In the genomic region with DNA sequence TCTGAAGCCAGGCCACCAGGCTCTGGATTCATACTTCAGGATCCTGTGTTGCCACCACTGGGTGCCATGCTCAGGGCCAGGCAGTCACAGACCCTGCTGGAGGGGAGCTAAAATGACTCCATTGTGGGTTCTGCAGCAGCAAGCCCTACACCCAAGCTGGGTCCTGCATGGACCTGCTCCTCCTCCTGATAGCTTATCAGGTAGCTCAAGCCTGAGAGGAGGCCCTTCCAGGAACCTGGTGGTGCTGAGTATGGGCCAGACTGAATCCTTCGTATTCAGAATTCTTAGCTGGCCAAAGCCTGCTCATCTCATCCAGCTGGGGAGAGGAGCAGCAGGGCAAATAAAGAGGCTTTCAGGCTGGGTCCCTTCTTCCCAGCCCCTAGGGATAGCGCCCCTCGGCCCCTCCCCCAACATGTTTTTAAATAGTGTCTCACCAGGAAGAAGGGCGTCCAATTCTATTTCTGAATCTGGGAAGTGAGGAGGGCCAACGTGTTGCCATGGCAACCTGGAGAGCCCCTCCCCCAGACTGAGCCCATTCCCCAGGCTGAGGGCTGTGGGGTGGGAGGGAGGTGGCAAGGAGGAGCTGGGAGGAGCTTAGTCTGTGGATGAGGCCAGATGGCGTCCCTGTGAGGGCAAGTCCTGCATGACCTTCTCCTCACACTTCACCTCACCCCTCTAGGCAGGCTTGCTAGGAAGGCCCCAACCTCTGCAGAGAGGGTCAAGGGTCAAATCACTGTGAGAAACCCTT, we compare ENCODE assay signal across 2 cellular contexts.
A peak's percentile ranks its signal among the peaks of the same experiment; 100 is the strongest.
TF ChIP-seq lines count a peak whose summit lies in the region.

No MANE protein-coding gene starts in this region.

TF ChIP-seq in H1, 55 proteins besides CTCF, POLR2A, EP300 and RAD21:
- TF ChIP-seq POLR2AphosphoS5 (IDR thresholded peaks at IDR 0.05; ENCODE audit: low read depth, low read length) (no peak), RNF2 (IDR thresholded peaks at IDR 0.05; ENCODE audit: borderline replicate concordance, low read depth, low read length, missing control alignments, poor library complexity, severe bottlenecking) (no peak), ASH2L (IDR thresholded peaks at IDR 0.05; ENCODE audit: low read length) (peak; percentile 62), SP1 (IDR thresholded peaks at IDR 0.05; ENCODE audit: low read depth, low read length) (0 out of 2 replicates have a peak, but pooled peaks have one; percentile 33), CHD1 (IDR thresholded peaks at IDR 0.05; ENCODE audit: low read depth, low read length) (no peak), CTBP2 (IDR thresholded peaks at IDR 0.05; ENCODE audit: borderline replicate concordance, insufficient read depth, insufficient read length, low read length) (no peak), CEBPB (IDR thresholded peaks at IDR 0.05; ENCODE audit: low read depth, low read length) (no peak)
- TF ChIP-seq, protein P1, sequence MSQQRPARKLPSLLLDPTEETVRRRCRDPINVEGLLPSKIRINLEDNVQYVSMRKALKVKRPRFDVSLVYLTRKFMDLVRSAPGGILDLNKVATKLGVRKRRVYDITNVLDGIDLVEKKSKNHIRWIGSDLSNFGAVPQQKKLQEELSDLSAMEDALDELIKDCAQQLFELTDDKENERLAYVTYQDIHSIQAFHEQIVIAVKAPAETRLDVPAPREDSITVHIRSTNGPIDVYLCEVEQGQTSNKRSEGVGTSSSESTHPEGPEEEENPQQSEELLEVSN (IDR thresholded peaks at IDR 0.05): peak; percentile 24; the same call in 1 of the 2 replicates
TF ChIP-seq in H1: peak in this region for 3.

TF ChIP-seq in neural cell, 6 proteins besides CTCF, POLR2A, EP300 and RAD21:
- peak; percentile 40 for TF ChIP-seq TAF1 (IDR thresholded peaks at IDR 0.05; ENCODE audit: low read depth)
- TF ChIP-seq MXI1 (conservative IDR thresholded peaks at IDR 0.05; ENCODE audit: poor library complexity, severe bottlenecking): no peak
TF ChIP-seq in neural cell: peak in this region for 1.
